Comparison of ENCODE assay signal across 2 cellular contexts in the genomic region with DNA sequence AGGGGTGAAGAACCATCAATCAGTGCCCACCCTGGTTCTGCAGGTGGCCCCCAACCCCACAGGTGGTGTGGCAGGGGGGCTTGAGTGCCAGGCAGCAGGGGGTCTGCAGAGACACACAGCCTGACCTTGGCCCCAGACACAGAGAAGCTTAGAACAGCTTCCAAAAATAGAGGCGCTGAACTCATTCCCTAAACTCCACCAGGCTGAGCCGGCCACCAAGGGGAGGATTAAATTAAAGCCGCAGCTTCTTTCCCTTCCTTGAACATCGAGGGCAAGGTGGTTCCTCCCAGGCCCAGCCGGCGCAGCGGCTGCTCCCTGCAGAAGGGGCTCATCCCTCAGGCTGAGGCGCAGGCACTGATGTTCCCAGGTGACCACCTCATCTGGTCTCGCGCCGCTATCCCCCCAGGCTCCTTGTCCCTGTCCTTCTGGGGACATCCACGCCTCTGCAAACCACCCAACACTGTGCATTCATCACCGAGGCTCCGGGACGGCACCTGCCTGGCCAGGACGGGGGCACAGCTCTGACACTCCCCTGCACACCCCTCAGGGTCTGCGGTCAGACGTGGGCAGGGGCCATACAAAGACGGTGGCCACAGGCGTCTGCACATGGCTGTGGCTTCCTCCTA.
TF ChIP-seq lines count a peak whose summit lies in the region.

No MANE protein-coding gene starts in this region.

TF ChIP-seq in K562, 482 proteins besides CTCF, POLR2A, EP300 and RAD21:
- TF ChIP-seq CEBPB (tag; IDR thresholded peaks at IDR 0.05) (no peak), POLR2G (IDR thresholded peaks at IDR 0.05; ENCODE audit: low read depth, low read length) (peak; percentile 46), POLR2AphosphoS2 (IDR thresholded peaks at IDR 0.05; ENCODE audit: low read length) (0 out of 2 replicates have a peak, but pooled peaks have one; percentile 26)
- TF ChIP-seq, protein P1, sequence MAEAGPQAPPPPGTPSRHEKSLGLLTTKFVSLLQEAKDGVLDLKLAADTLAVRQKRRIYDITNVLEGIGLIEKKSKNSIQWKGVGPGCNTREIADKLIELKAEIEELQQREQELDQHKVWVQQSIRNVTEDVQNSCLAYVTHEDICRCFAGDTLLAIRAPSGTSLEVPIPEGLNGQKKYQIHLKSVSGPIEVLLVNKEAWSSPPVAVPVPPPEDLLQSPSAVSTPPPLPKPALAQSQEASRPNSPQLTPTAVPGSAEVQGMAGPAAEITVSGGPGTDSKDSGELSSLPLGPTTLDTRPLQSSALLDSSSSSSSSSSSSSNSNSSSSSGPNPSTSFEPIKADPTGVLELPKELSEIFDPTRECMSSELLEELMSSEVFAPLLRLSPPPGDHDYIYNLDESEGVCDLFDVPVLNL (CRISPR knock-in tag; IDR thresholded peaks at IDR 0.05; ENCODE audit: low read depth) = no peak
TF ChIP-seq in K562: peak in this region for 2.

TF ChIP-seq in HepG2, 621 proteins besides CTCF, POLR2A, EP300 and RAD21:
- TF ChIP-seq AGO2 (optimal IDR thresholded peaks at IDR 0.05; ENCODE audit: low read depth, low read length) (peak; percentile 93), ZNF720 (CRISPR knock-in tag; IDR thresholded peaks at IDR 0.05) (no peak), HOXA3 (CRISPR knock-in tag; IDR thresholded peaks at IDR 0.05) (no peak), CBFB (CRISPR knock-in tag; IDR thresholded peaks at IDR 0.05) (no peak), RFX1 (IDR thresholded peaks at IDR 0.05) (no peak)
